28 cellular contexts compared by ENCODE assay signal in genomic region chr20:51886891-51887608, GRCh38.
DNase-seq lines count a peak whose midpoint lies in the region; ATAC-seq, FAIRE-seq and TF ChIP-seq lines count a peak whose summit lies in the region.
"Had no signal": no experiment of that assay in that cellular context is flagged by ENCODE, and none has a peak within 500 bp of the region (broad histone marks: within the 10 kb centered on the region; RNA-seq: fewer than 3 reads in every experiment).

No MANE protein-coding gene starts in this region.

- intact Hi-C loops in A673 (cut with micrococcal nuclease; ENCODE audit: unreplicated experiment) (no loop called here), left lung (cut with DNase I) (no loop called here)

- FAIRE-seq in HTR-8/SVneo (lab: Jason Lieb, UNC) (peak; percentile 94), H54 (lab: Jason Lieb, UNC) (no peak)
- FAIRE-seq: colon, D721Med had no signal

- POLR2A ChIA-PET in A673 (lab: Charles Lee; ENCODE audit: low non-redundant PET) = no interaction called here

- H3K4me1 ChIP-seq in A673 (ENCODE audit: insufficient read depth, low read length, poor library complexity, severe bottlenecking) = peaks cover 6% of the 10 kb centered on the region
- no peaks in the 10 kb centered on the region for H3K4me1 ChIP-seq in left lung
- H3K4me1 ChIP-seq: suprapubic skin, upper lobe of right lung had no signal

- no TSS peak for BruUV-seq in A673 (replicated peaks; lab: Mats Ljungman, UMichigan)

- no peak overlapping the region for H3K4me3 ChIP-seq in A673 (ENCODE audit: low read depth, low read length, poor library complexity, severe bottlenecking)
- no peak overlapping the region for H3K4me3 ChIP-seq in left lung
- H3K4me3 ChIP-seq: mucosa of descending colon, suprapubic skin, upper lobe of right lung had no signal

- DNase-seq in A673 (ENCODE audit: low spot score) (peak; percentile 28), HTR-8/SVneo (ENCODE audit: insufficient read length, low spot score) (no peak), astrocyte of the hippocampus (ENCODE audit: low read depth, low spot score) (peak; percentile 27), left lung (no peak), NCI-H446 treated with DMSO at 0.1 percent for 48 hours (lab: John Stamatoyannopoulos, UW) (no peak), H54 (ENCODE audit: insufficient read length, low spot score) (no peak), GOT3 (lab: John Stamatoyannopoulos, UW) (no peak)
- DNase-seq in activated CD8-positive, alpha-beta memory T cell treated with anti-CD3 and anti-CD28 coated beads for 24 hours = no peak
- DNase-seq: 8988T; activated CD4-positive, alpha-beta T cell treated with anti-CD3 and anti-CD28 coated beads, Interleukin-2, amount 10 ng/mL, durations not matched to agents 24 days and 14 days; activated effector memory CD4-positive, alpha-beta T cell treated with Interleukin-2 at 50 U/mL for 16 hours; activated naive CD8-positive, alpha-beta T cell treated with anti-CD3 and anti-CD28 coated beads for 36 hours; activated T-cell treated with anti-CD3 and anti-CD28 coated beads, Interleukin-2, amount 50 U/mL, for 1 hour; aorta; CD4-positive, CD25-positive, alpha-beta regulatory T cell; effector CD8-positive, alpha-beta T cell; mucosa of descending colon; NCI-H146; NCI-H2107; NCI-H345; SHP77 treated with DMSO at 0.1 percent for 48 hours; stimulated activated naive CD4-positive, alpha-beta T cell treated with Interleukin-2 at 50 U/mL for 16 hours; T-cell; upper lobe of right lung had no signal

- no peaks in the 10 kb centered on the region for H3K36me3 ChIP-seq in A673 (ENCODE audit: insufficient read depth, low read length, poor library complexity, severe bottlenecking)
- no peaks in the 10 kb centered on the region for H3K36me3 ChIP-seq in left lung
- H3K36me3 ChIP-seq: suprapubic skin, upper lobe of right lung had no signal

- no peak for TF ChIP-seq POLR2A in H54 (IDR thresholded peaks at IDR 0.05; ENCODE audit: low read depth, low read length)

- peak; percentile 76 for ATAC-seq in left lung
- ATAC-seq: mucosa of descending colon; natural killer cell treated with Interleukin-12 subunit alpha and Interleukin-12 subunit beta and Interleukin-15 and Interleukin-18, amount 100 ng/mL, for 72 hours; T-cell; upper lobe of right lung had no signal

- H3K27ac ChIP-seq in A673 (ENCODE audit: low read depth, low read length, poor library complexity, severe bottlenecking) (no peak overlapping the region), left lung (no peak overlapping the region)
- H3K27ac ChIP-seq: suprapubic skin, upper lobe of right lung had no signal

- H3K9me3 ChIP-seq in A673 (ENCODE audit: low read depth, low read length, poor library complexity, severe bottlenecking) (no peaks in the 10 kb centered on the region), left lung (no peaks in the 10 kb centered on the region)
- H3K9me3 ChIP-seq: mucosa of descending colon, suprapubic skin, upper lobe of right lung had no signal

- TF ChIP-seq CTCF in A673 (conservative IDR thresholded peaks at IDR 0.05; ENCODE audit: low read depth, low read length) (no peak), left lung (IDR thresholded peaks at IDR 0.05) (no peak)

- CTCF ChIA-PET in A673 (lab: Charles Lee) = no interaction called here

- H3K27me3 ChIP-seq in A673 (replicated peaks; ENCODE audit: insufficient read depth, low read depth, low read length, poor library complexity) (no peaks in the 10 kb centered on the region), left lung (no peaks in the 10 kb centered on the region)
- H3K27me3 ChIP-seq: suprapubic skin, upper lobe of right lung had no signal

Comparison
In these comparisons a context has a peak if more than half of its experiments do, and no peak if none do; other contexts are left out.
1. DNase-seq: peak in A673 (single experiment) and astrocyte of the hippocampus (single experiment); none in HTR-8/SVneo (single experiment), left lung (0 of 2), activated CD8-positive, alpha-beta memory T cell treated with anti-CD3 and anti-CD28 coated beads for 24 hours (single experiment), NCI-H446 treated with DMSO at 0.1 percent for 48 hours (single experiment), H54 (single experiment) and GOT3 (single experiment).